ENCODE assay signal across 8 cellular contexts in the genomic region with DNA sequence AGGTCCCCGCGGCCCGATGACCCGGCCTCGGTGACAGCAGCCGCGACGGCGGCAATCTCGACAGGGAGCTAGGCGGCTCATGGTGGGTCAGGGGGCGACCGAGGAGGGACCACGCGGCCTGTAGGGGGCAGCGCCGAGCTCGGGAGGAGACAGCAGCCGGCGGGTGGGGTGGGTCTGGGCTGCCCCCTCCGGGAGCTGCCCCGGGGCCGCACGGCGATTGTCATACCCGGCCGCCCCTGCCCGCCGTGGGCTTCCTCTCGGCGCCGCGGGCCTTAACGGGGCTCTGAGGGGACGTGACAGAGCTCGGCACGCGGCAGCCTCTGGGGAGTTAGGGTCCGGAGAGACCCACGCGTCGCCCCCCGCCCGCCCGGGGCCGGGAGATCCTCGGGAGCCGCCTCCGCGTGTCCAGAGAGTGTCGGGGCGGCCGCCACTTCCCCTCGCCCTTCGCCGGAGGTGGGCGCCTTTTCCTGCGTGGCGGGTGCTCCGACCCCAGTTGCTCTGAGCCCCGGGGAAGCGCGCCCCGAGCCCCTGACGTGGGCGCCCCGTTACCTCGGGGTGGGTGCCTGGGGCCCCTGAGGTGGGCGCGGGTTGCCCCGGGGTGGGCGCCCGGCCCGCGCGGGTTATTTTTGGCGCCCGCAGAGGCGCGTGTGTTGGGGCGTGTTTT. TPM values are rescaled to one million over a fixed set of nuclear protein-coding genes. Genes with fewer than 3 reads are reported as not detected.
A peak's percentile ranks its signal among the peaks of the same experiment; 100 is the strongest.
DNase-seq lines count a peak whose midpoint lies in the region; ATAC-seq, FAIRE-seq and TF ChIP-seq lines count a peak whose summit lies in the region.

No MANE protein-coding gene starts in this region.

- H3K79me1 ChIP-seq in H1 (ENCODE audit: low read depth, low read length) = no peaks in the 10 kb centered on the region

- peaks cover 0 to 18% (median 13%) of the 10 kb centered on the region in 4 experiments; a peak in 6 of 7 replicates for H3K27me3 ChIP-seq in H1 (replicated peaks in 1 of 4; ENCODE audit: control insufficient read depth in 3 of 4, extremely low read depth in 1 of 4, insufficient read depth in 3 of 4, low read length in 3 of 4)

- no peaks in the 10 kb centered on the region for H4K20me1 ChIP-seq in H1 (replicated peaks in 1 of 2; ENCODE audit: control insufficient read depth in 1 of 2, insufficient read depth in 2 of 2, low read length in 2 of 2)

- H3K4me2 ChIP-seq in H1 (ENCODE audit: insufficient read depth in 1 of 2, low read depth in 2 of 2, low read length in 2 of 2) = peak overlapping the region; percentile 79 to 93

- H2BK5ac ChIP-seq in H1 (ENCODE audit: low read depth, low read length) = no peak overlapping the region

- no peak overlapping the region for H3K4ac ChIP-seq in H1 (replicated peaks; ENCODE audit: insufficient read length, low read depth, low read length)

- peak; percentile 25 for ATAC-seq in GM21528 (IDR thresholded peaks at IDR 0.05; ENCODE audit: low FRiP score, unreplicated experiment)
- ATAC-seq in mucosa of descending colon = peak; percentile 72

- no peak overlapping the region for H2BK12ac ChIP-seq in H1 (ENCODE audit: low read depth, low read length)

- DNase-seq in D721Med (ENCODE audit: insufficient read length, low spot score) (peak; percentile 87), KG1 (lab: John Stamatoyannopoulos, UW) (peak; percentile 35), H1 (ENCODE audit: low read depth in 1 of 2, low spot score in 2 of 2) (peak in 1 of 2 experiments; percentile 94), mucosa of descending colon (peak; percentile 74 to 85 (median 81)), HCEC 1CT (no peak)
- peak; percentile 70 for DNase-seq in activated CD4-positive, alpha-beta memory T cell treated with anti-CD3 and anti-CD28 coated beads, Interleukin-2, amount 10 ng/mL, durations not matched to agents 7 days and 5 days
- DNase-seq in stimulated activated CD8-positive, alpha-beta memory T cell treated with anti-CD3 and anti-CD28 coated beads, Interleukin-7, amount 100 ng/mL, for 4 hours (ENCODE audit: low read depth in 2 of 2) = peak; percentile 48 to 72

- peaks cover 5% of the 10 kb centered on the region for H3K27me3 Mint-ChIP-seq in activated CD4-positive, alpha-beta memory T cell treated with anti-CD3 and anti-CD28 coated beads, Interleukin-2, amount 10 ng/mL, durations not matched to agents 7 days and 5 days

- no peak overlapping the region for H3K14ac ChIP-seq in H1 (ENCODE audit: insufficient read length)

- WGBS in H1 (ENCODE audit: extremely low coverage in 1 of 2, insufficient coverage in 1 of 2, insufficient read length in 1 of 2, insufficient replicate concordance in 2 of 2, low coverage in 1 of 2, low lambda C conversion rate in 2 of 2, missing lambda C conversion rate in 1 of 2), 2 experiments = 5% methylated on average over 39 of the region's 81 CpGs; no CpG with 5 or more reads in 1 of the 2 experiments

- peaks cover 19% of the 10 kb centered on the region for H3K36me3 Mint-ChIP-seq in activated CD4-positive, alpha-beta memory T cell treated with anti-CD3 and anti-CD28 coated beads, Interleukin-2, amount 10 ng/mL, durations not matched to agents 7 days and 5 days (ENCODE audit: low read depth)

- CTCF ChIA-PET in activated CD4-positive, alpha-beta memory T cell treated with anti-CD3 and anti-CD28 coated beads, Interleukin-2, amount 10 ng/mL, durations not matched to agents 7 days and 5 days (lab: Charles Lee) = interaction anchor here (0.6 to 3.9 kb wide), 27 partner anchors 10 to 1561 kb away, joined by 3 to 61 read pairs (median 4); no protein-coding TSS in a partner anchor
- CTCF ChIA-PET in H1 (lab: Charles Lee; ENCODE audit: partially characterized antibody) = interaction anchor here (0.7 to 2.6 kb wide), 37 partner anchors 9 to 348 kb away, joined by 3 to 20 read pairs (median 4); no protein-coding TSS in a partner anchor

- no peaks in the 10 kb centered on the region for H3K9me3 Mint-ChIP-seq in activated CD4-positive, alpha-beta memory T cell treated with anti-CD3 and anti-CD28 coated beads, Interleukin-2, amount 10 ng/mL, durations not matched to agents 7 days and 5 days

- H3K4me3 ChIP-seq in H1 (ENCODE audit: extremely low read depth in 1 of 4, insufficient read depth in 2 of 4, low read depth in 3 of 4, low read length in 4 of 4) (peak overlapping the region; percentile 59 to 85 (median 62)), mucosa of descending colon (peak overlapping the region; percentile 77)

- H2AK5ac ChIP-seq in H1 (ENCODE audit: low read depth, low read length) = no peak overlapping the region

- no peak overlapping the region for H3K56ac ChIP-seq in H1 (replicated peaks; ENCODE audit: insufficient read length, low read depth, low read length)

- FAIRE-seq in D721Med (lab: Jason Lieb, UNC) (no peak), H1 (lab: Jason Lieb, UNC) (no peak)

- H4K91ac ChIP-seq in H1 (replicated peaks; ENCODE audit: insufficient read length, low read length) = no peak overlapping the region

- no peaks in the 10 kb centered on the region; a peak in 1 of 8 replicates for H3K36me3 ChIP-seq in H1 (ENCODE audit: control insufficient read depth in 2 of 4, insufficient read depth in 4 of 4, low read length in 3 of 4)
- no peaks in the 10 kb centered on the region for H3K36me3 ChIP-seq in mucosa of descending colon (ENCODE audit: low read depth)

- no peak overlapping the region; a peak in 2 of 7 replicates for H3K9ac ChIP-seq in H1 (replicated peaks in 1 of 4; ENCODE audit: extremely low read depth in 1 of 4, low read depth in 3 of 4, low read length in 3 of 4)

- H4K8ac ChIP-seq in H1 (ENCODE audit: extremely low read depth, insufficient read depth, low read length) = peak overlapping the region; percentile 80

- TF ChIP-seq EP300 in H1 (IDR thresholded peaks at IDR 0.05; ENCODE audit: borderline replicate concordance in 1 of 2, low read depth in 2 of 2, low read length in 2 of 2) = no peak

- H3K4me1 ChIP-seq in H1 (replicated peaks in 1 of 4; ENCODE audit: control insufficient read depth in 3 of 4, insufficient read depth in 4 of 4, low read length in 3 of 4) = peaks cover 6 to 12% (median 7%) of the 10 kb centered on the region in 4 experiments
- peaks cover 4% of the 10 kb centered on the region for H3K4me1 ChIP-seq in mucosa of descending colon (ENCODE audit: low read depth)

- no peak overlapping the region for H4K5ac ChIP-seq in H1 (ENCODE audit: insufficient read length, low read depth, low read length)

- intact Hi-C loops in mucosa of descending colon (cut with DNase I, micrococcal nuclease) = no loop called here

- peak; percentile 65 to 78 for TF ChIP-seq RAD21 in H1 (IDR thresholded peaks at IDR 0.05 in 1 of 2, conservative IDR thresholded peaks at IDR 0.05 in 1 of 2; ENCODE audit: low read depth in 2 of 2, low read length in 2 of 2)

- POLR2A ChIA-PET in activated CD4-positive, alpha-beta memory T cell treated with anti-CD3 and anti-CD28 coated beads, Interleukin-2, amount 10 ng/mL, durations not matched to agents 7 days and 5 days (lab: Charles Lee) = interaction anchor here (0.9 to 7.1 kb wide), 13 partner anchors 9 to 858 kb away, joined by 3 to 172 read pairs (median 4); a partner anchor contains a TSS
- POLR2A ChIA-PET in H1 (lab: Charles Lee; ENCODE audit: partially characterized antibody) = interaction anchor here (1.5 kb wide), 1 partner anchor 11 kb away, joined by 5 read pairs; no protein-coding TSS in a partner anchor

- H3K23ac ChIP-seq in H1 (ENCODE audit: insufficient read length) = no peak overlapping the region

- H3K9me3 ChIP-seq in H1 (ENCODE audit: insufficient read depth in 2 of 2, low read depth in 1 of 2, low read length in 1 of 2) (no peaks in the 10 kb centered on the region), mucosa of descending colon (no peaks in the 10 kb centered on the region)

- H3K4me1 Mint-ChIP-seq in activated CD4-positive, alpha-beta memory T cell treated with anti-CD3 and anti-CD28 coated beads, Interleukin-2, amount 10 ng/mL, durations not matched to agents 7 days and 5 days = peaks cover 27% of the 10 kb centered on the region

- no peak overlapping the region for H2BK15ac ChIP-seq in H1 (ENCODE audit: low read length)

- H3K27ac ChIP-seq in H1 (ENCODE audit: low read depth, low read length) = no peak overlapping the region

- no peak for TF ChIP-seq POLR2A in H1 (IDR thresholded peaks at IDR 0.05; ENCODE audit: control extremely low read depth in 1 of 2, low read depth in 2 of 2, low read length in 2 of 2)

- no peak overlapping the region for H2AFZ ChIP-seq in H1 (ENCODE audit: low read length)

- H3K27ac Mint-ChIP-seq in activated CD4-positive, alpha-beta memory T cell treated with anti-CD3 and anti-CD28 coated beads, Interleukin-2, amount 10 ng/mL, durations not matched to agents 7 days and 5 days = peak overlapping the region; percentile 96

- peak overlapping the region; percentile 90 for H3K4me3 Mint-ChIP-seq in activated CD4-positive, alpha-beta memory T cell treated with anti-CD3 and anti-CD28 coated beads, Interleukin-2, amount 10 ng/mL, durations not matched to agents 7 days and 5 days

- TF ChIP-seq CTCF in D721Med (IDR thresholded peaks at IDR 0.05; ENCODE audit: insufficient read depth, missing control alignments) (peak; percentile 52), H1 (IDR thresholded peaks at IDR 0.05; ENCODE audit: control extremely low read depth in 1 of 3, insufficient read depth in 1 of 3, low read depth in 1 of 3, low read length in 3 of 3) (peak; percentile 79 to 88 (median 82)), mucosa of descending colon (IDR thresholded peaks at IDR 0.05) (peak; percentile 62)

- peaks cover 10% of the 10 kb centered on the region; the same call in 1 of the 2 replicates for H3K23me2 ChIP-seq in H1 (ENCODE audit: low read depth, low read length)

- peaks cover 0 to 28% of the 10 kb centered on the region in 2 experiments; a peak in 3 of 4 replicates for H3K79me2 ChIP-seq in H1 (ENCODE audit: control insufficient read depth in 1 of 2, insufficient read depth in 2 of 2, low read length in 2 of 2)

- H2BK120ac ChIP-seq in H1 (replicated peaks; ENCODE audit: low read depth, low read length) = no peak overlapping the region

- H3K18ac ChIP-seq in H1 (ENCODE audit: extremely low read depth, low read length) = peak overlapping the region; percentile 43; the same call in 1 of the 2 replicates

- H2BK20ac ChIP-seq in H1 (ENCODE audit: low read length) = no peak overlapping the region

RNA-seq across cellular contexts. Expression of a gene that starts 0.5 kb away (rescaled TPM):
- total RNA-seq in activated CD4-positive, alpha-beta memory T cell treated with anti-CD3 and anti-CD28 coated beads, Interleukin-2, amount 10 ng/mL, durations not matched to agents 7 days and 5 days = 10 to 100 TPM; 38.9 to 39.8 TPM
- 6.8 and 7.3 TPM in 2 replicates for total RNA-seq in H1 (2021; fragmentation: NEBNext Ultra II Directional; extraction: Animal tissue kit (Norgen Biotek cat#: 25700))
- polyA plus RNA-seq in H1 (2011; rRNA removed) = 3.1 and 3.5 TPM in 2 replicates
- polyA plus RNA-seq in H1 (2011; cell fraction: cytosol; rRNA removed) = 6.2 TPM
- 4.4 TPM for polyA plus RNA-seq in H1 (2011; cell fraction: nucleus; rRNA removed)
- 7.1 to 13.4 TPM (median 9.4 TPM) in 4 replicates for polyA plus RNA-seq in H1 (2012, experiment 1 of 2)
- polyA plus RNA-seq in H1 (2012, experiment 2 of 2) = 0.71 TPM
- 2.3 TPM for polyA plus RNA-seq in H1 (2013, experiment 1 of 2)
- polyA plus RNA-seq in H1 (2013, experiment 2 of 2) = 2.0 TPM
- 23.7 and 25.5 TPM in 2 replicates for polyA minus RNA-seq in H1 (2011; rRNA and poly(A)+ RNA removed)
- 10.6 TPM for polyA minus RNA-seq in H1 (2011; cell fraction: cytosol; rRNA and poly(A)+ RNA removed)
- polyA minus RNA-seq in H1 (2011; cell fraction: nucleus; rRNA and poly(A)+ RNA removed) = 44.7 TPM
- total RNA-seq in mucosa of descending colon = 10 to 100 TPM; 15.0 to 35.0 (median 18.8) TPM
